1 cellular context compared by ENCODE assay signal in genomic region chr1:1291611-1292441, GRCh38.
TF ChIP-seq lines count a peak whose summit lies in the region.

No MANE protein-coding gene starts in this region.

TF ChIP-seq in HepG2, 621 proteins besides CTCF, POLR2A, EP300 and RAD21 (continued from another document and continues in another):
- TF ChIP-seq UBTF (CRISPR knock-in tag; IDR thresholded peaks at IDR 0.05): peak; percentile 58
- TF ChIP-seq CENPBD1 (CRISPR knock-in tag; IDR thresholded peaks at IDR 0.05; ENCODE audit: borderline replicate concordance, low read depth): no peak
- no peak for TF ChIP-seq FOXA1 (IDR thresholded peaks at IDR 0.05)
- TF ChIP-seq FOXA1 (CRISPR knock-in tag; IDR thresholded peaks at IDR 0.05): 0 out of 2 replicates have a peak, but pooled peaks have one; percentile 14
- TF ChIP-seq ZFP91 (CRISPR knock-in tag; IDR thresholded peaks at IDR 0.05; ENCODE audit: borderline replicate concordance): peak; percentile 70
- TF ChIP-seq HES4 (CRISPR knock-in tag; IDR thresholded peaks at IDR 0.05; ENCODE audit: borderline replicate concordance): no peak
- TF ChIP-seq TBX2 (CRISPR knock-in tag; IDR thresholded peaks at IDR 0.05; ENCODE audit: borderline replicate concordance): no peak
- TF ChIP-seq TCF12 (IDR thresholded peaks at IDR 0.05): no peak
- 0 out of 2 replicates have a peak, but pooled peaks have one; percentile 13 for TF ChIP-seq TCF12 (CRISPR knock-in tag; IDR thresholded peaks at IDR 0.05)
- no peak for TF ChIP-seq CCDC6 (CRISPR knock-in tag; IDR thresholded peaks at IDR 0.05)
- TF ChIP-seq EEA1 (CRISPR knock-in tag; IDR thresholded peaks at IDR 0.05; ENCODE audit: borderline replicate concordance): no peak
- no peak; the same call in 1 of the 2 replicates for TF ChIP-seq HINFP (CRISPR knock-in tag; IDR thresholded peaks at IDR 0.05; ENCODE audit: low read depth)
- TF ChIP-seq ZNF567 (CRISPR knock-in tag; IDR thresholded peaks at IDR 0.05; ENCODE audit: borderline replicate concordance): no peak
- TF ChIP-seq CHCHD3 (CRISPR knock-in tag; IDR thresholded peaks at IDR 0.05): 0 out of 2 replicates have a peak, but pooled peaks have one; percentile 29
- 0 out of 3 replicates have a peak, but pooled peaks have one; percentile 28 for TF ChIP-seq MXI1 (IDR thresholded peaks at IDR 0.05; ENCODE audit: borderline replicate concordance, low read depth, low read length)
- peak; percentile 41; the same call in 1 of the 2 replicates for TF ChIP-seq ARID4A (CRISPR knock-in tag; IDR thresholded peaks at IDR 0.05; ENCODE audit: borderline replicate concordance)
- TF ChIP-seq ZBTB7B (CRISPR knock-in tag; IDR thresholded peaks at IDR 0.05): 0 out of 2 replicates have a peak, but pooled peaks have one; percentile 26
- TF ChIP-seq ZNF747 (CRISPR knock-in tag; IDR thresholded peaks at IDR 0.05; ENCODE audit: borderline replicate concordance): 0 out of 2 replicates have a peak, but pooled peaks have one; percentile 42
- TF ChIP-seq FOSL2 (CRISPR knock-in tag; IDR thresholded peaks at IDR 0.05): peak; percentile 15; the same call in 1 of the 2 replicates
- peak; percentile 41; the same call in 1 of the 2 replicates for TF ChIP-seq ZFX (CRISPR knock-in tag; IDR thresholded peaks at IDR 0.05; ENCODE audit: low read depth)
- peak; percentile 47; the same call in 1 of the 2 replicates for TF ChIP-seq POLR2G (IDR thresholded peaks at IDR 0.05; ENCODE audit: low read depth, low read length)
- TF ChIP-seq NCOA5 (CRISPR knock-in tag; IDR thresholded peaks at IDR 0.05): no peak
- peak; percentile 32 for TF ChIP-seq TEAD3 (CRISPR knock-in tag; optimal IDR thresholded peaks at IDR 0.05; ENCODE audit: borderline replicate concordance)
- TF ChIP-seq ZNF713 (CRISPR knock-in tag; IDR thresholded peaks at IDR 0.05): peak; percentile 72; the same call in 1 of the 2 replicates
- 0 out of 2 replicates have a peak, but pooled peaks have one; percentile 25 for TF ChIP-seq ZNF672 (CRISPR knock-in tag; IDR thresholded peaks at IDR 0.05)
- no peak for TF ChIP-seq ZNF691 (CRISPR knock-in tag; IDR thresholded peaks at IDR 0.05; ENCODE audit: borderline replicate concordance, low read depth)
- TF ChIP-seq EZH2 (conservative IDR thresholded peaks at IDR 0.05; ENCODE audit: low read depth, low read length): no peak
- TF ChIP-seq CENPT (CRISPR knock-in tag; IDR thresholded peaks at IDR 0.05; ENCODE audit: low read depth): peak; percentile 54; the same call in 1 of the 2 replicates
- peak; percentile 65; the same call in 1 of the 2 replicates for TF ChIP-seq ZNF710 (CRISPR knock-in tag; IDR thresholded peaks at IDR 0.05; ENCODE audit: borderline replicate concordance)
- TF ChIP-seq RNF2 (conservative IDR thresholded peaks at IDR 0.05; ENCODE audit: low read depth): no peak
- TF ChIP-seq AGO1 (IDR thresholded peaks at IDR 0.05; ENCODE audit: low read depth, low read length, poor library complexity, severe bottlenecking): peak; percentile 88
- TF ChIP-seq ZNF761 (CRISPR knock-in tag; conservative IDR thresholded peaks at IDR 0.05): no peak
- no peak for TF ChIP-seq SNRNP70 (IDR thresholded peaks at IDR 0.05; ENCODE audit: low read depth, low read length)
- no peak for TF ChIP-seq ZNF382 (CRISPR knock-in tag; IDR thresholded peaks at IDR 0.05; ENCODE audit: borderline replicate concordance)
- TF ChIP-seq NONO (IDR thresholded peaks at IDR 0.05): no peak
- TF ChIP-seq NONO (CRISPR knock-in tag; conservative IDR thresholded peaks at IDR 0.05): peak; percentile 72; the same call in 1 of the 2 replicates
- peak in 1 of 2 experiments; percentile 83; a peak in 2 of 4 replicates for TF ChIP-seq HMGXB4 (CRISPR knock-in tag; IDR thresholded peaks at IDR 0.05; ENCODE audit: borderline replicate concordance in 1 of 2, low read depth in 1 of 2)
- TF ChIP-seq ZFY (CRISPR knock-in tag; IDR thresholded peaks at IDR 0.05): peak; percentile 44; the same call in 1 of the 2 replicates
- no peak for TF ChIP-seq TRIM22 (IDR thresholded peaks at IDR 0.05)
- TF ChIP-seq AGO2 (optimal IDR thresholded peaks at IDR 0.05; ENCODE audit: low read depth, low read length): peak; percentile 88
- TF ChIP-seq ZNF30 (CRISPR knock-in tag; IDR thresholded peaks at IDR 0.05): 0 out of 2 replicates have a peak, but pooled peaks have one; percentile 50
- TF ChIP-seq ARID2 (CRISPR knock-in tag; IDR thresholded peaks at IDR 0.05; ENCODE audit: borderline replicate concordance): no peak
- TF ChIP-seq KDM5B (CRISPR knock-in tag; IDR thresholded peaks at IDR 0.05; ENCODE audit: borderline replicate concordance): peak; percentile 51; the same call in 1 of the 2 replicates
- 0 out of 2 replicates have a peak, but pooled peaks have one; percentile 16 for TF ChIP-seq SAP130 (CRISPR knock-in tag; IDR thresholded peaks at IDR 0.05; ENCODE audit: low read depth)
- TF ChIP-seq ZNF891 (CRISPR knock-in tag; IDR thresholded peaks at IDR 0.05): 0 out of 2 replicates have a peak, but pooled peaks have one; percentile 21
